Comparison of ENCODE assay signal across 10 cellular contexts in genomic region chr11:48087974-48088681, GRCh38.
DNase-seq lines count a peak whose midpoint lies in the region; ATAC-seq and TF ChIP-seq lines count a peak whose summit lies in the region.
"Had no signal": no experiment of that assay in that cellular context is flagged by ENCODE, and none has a peak within 500 bp of the region (broad histone marks: within the 10 kb centered on the region; RNA-seq: fewer than 3 reads in every experiment).

No MANE protein-coding gene starts in this region.

- H3K4me3 ChIP-seq in colonic mucosa: no peak overlapping the region
- H3K4me3 ChIP-seq in prostate gland: no peak overlapping the region
- H3K4me3 ChIP-seq in uterus: no peak overlapping the region

- intact Hi-C loops in colonic mucosa (cut with DNase I): no loop called here
- intact Hi-C loops in prostate gland (cut with DNase I): no loop called here
- intact Hi-C loops in uterus (cut with DNase I; ENCODE audit: low total_unique reads): no loop called here

- H3K27ac ChIP-seq in colonic mucosa: no peak overlapping the region
- H3K27ac ChIP-seq in prostate gland: peak overlapping the region; percentile 78 to 82
- no peak overlapping the region for H3K27ac ChIP-seq in uterus

- H3K9me3 ChIP-seq in colonic mucosa (no peaks in the 10 kb centered on the region), prostate gland (no peaks in the 10 kb centered on the region), uterus (no peaks in the 10 kb centered on the region)

- peak; percentile 35 for DNase-seq in DMS 273 (lab: John Stamatoyannopoulos, UW; ENCODE audit: unreplicated experiment)
- DNase-seq in DMS 273 treated with DMSO at 0.1 percent for 48 hours (lab: John Stamatoyannopoulos, UW): no peak
- peak; percentile 91 for DNase-seq in NCI-H187 treated with DMSO at 0.1 percent for 48 hours (lab: John Stamatoyannopoulos, UW)
- peak; percentile 84 for DNase-seq in colonic mucosa
- peak; percentile 70 for DNase-seq in prostate gland (ENCODE audit: low spot score)
- no peak for DNase-seq in uterus
- no peak for DNase-seq in cortex of kidney (lab: John Stamatoyannopoulos, UW)
- DNase-seq: T-cell had no signal

- TF ChIP-seq CTCF in colonic mucosa (IDR thresholded peaks at IDR 0.05) (no peak), prostate gland (IDR thresholded peaks at IDR 0.05) (no peak), uterus (IDR thresholded peaks at IDR 0.05) (no peak)

- WGBS in prostate gland: 18% methylated on average over 6 of the region's 6 CpGs

- no peaks in the 10 kb centered on the region for H3K36me3 ChIP-seq in colonic mucosa
- no peaks in the 10 kb centered on the region for H3K36me3 ChIP-seq in prostate gland
- no peaks in the 10 kb centered on the region for H3K36me3 ChIP-seq in uterus

- no peak overlapping the region for H3K9ac ChIP-seq in colonic mucosa (ENCODE audit: low read depth in 2 of 2, low read length in 2 of 2)

- no peak for ATAC-seq in HG03442 (IDR thresholded peaks at IDR 0.05; ENCODE audit: unreplicated experiment)
- ATAC-seq: HCT116, T-cell had no signal

- H3K4me1 ChIP-seq in colonic mucosa (peaks cover 13% of the 10 kb centered on the region), prostate gland (replicated peaks) (peaks cover 18% of the 10 kb centered on the region), uterus (no peaks in the 10 kb centered on the region)

- TF ChIP-seq POLR2A in prostate gland (IDR thresholded peaks at IDR 0.05) (no peak), uterus (IDR thresholded peaks at IDR 0.05) (no peak)

- no peaks in the 10 kb centered on the region for H3K27me3 ChIP-seq in colonic mucosa
- no peaks in the 10 kb centered on the region for H3K27me3 ChIP-seq in prostate gland (replicated peaks; ENCODE audit: insufficient read depth)
- no peaks in the 10 kb centered on the region for H3K27me3 ChIP-seq in uterus

Comparison
In these comparisons a context has a peak if more than half of its experiments do, and no peak if none do; other contexts are left out.
1. DNase-seq: peak in DMS 273 (single experiment), NCI-H187 treated with DMSO at 0.1 percent for 48 hours (single experiment), colonic mucosa (single experiment) and prostate gland (single experiment); none in DMS 273 treated with DMSO at 0.1 percent for 48 hours (single experiment), uterus (0 of 2) and cortex of kidney (single experiment).
2. H3K27ac ChIP-seq: peak in prostate gland (2 of 2); none in colonic mucosa (single experiment) and uterus (0 of 2).